ENCODE assay signal across 18 cellular contexts in genomic region chr11:70116386-70117077, GRCh38. TPM values are rescaled to one million over a fixed set of nuclear protein-coding genes. Genes with fewer than 3 reads are reported as not detected.
DNase-seq lines count a peak whose midpoint lies in the region; ATAC-seq and TF ChIP-seq lines count a peak whose summit lies in the region.
"Had no signal": no experiment of that assay in that cellular context is flagged by ENCODE, and none has a peak within 500 bp of the region (broad histone marks: within the 10 kb centered on the region; RNA-seq: fewer than 3 reads in every experiment).

No MANE protein-coding gene starts in this region.

- intact Hi-C loops in Right ventricle myocardium inferior (cut with DNase I): no loop called here
- intact Hi-C loops in Right ventricle myocardium superior (cut with DNase I): no loop called here
- intact Hi-C loops in prostate gland (cut with DNase I): no loop called here

- no peak for TF ChIP-seq RAD21 in Ishikawa (IDR thresholded peaks at IDR 0.05; ENCODE audit: low read depth)

- TF ChIP-seq EP300 in Ishikawa (IDR thresholded peaks at IDR 0.05; ENCODE audit: borderline replicate concordance): peak; percentile 77

- TF ChIP-seq CTCF in prostate gland (IDR thresholded peaks at IDR 0.05): no peak

- H3K4me1 ChIP-seq in SJCRH30: peaks cover 14% of the 10 kb centered on the region; the same call in 1 of the 2 replicates
- no peaks in the 10 kb centered on the region for H3K4me1 ChIP-seq in prostate gland (replicated peaks)

- ATAC-seq in Right ventricle myocardium inferior: no peak
- no peak for ATAC-seq in Right ventricle myocardium superior (ENCODE audit: poor library complexity)
- no peak for ATAC-seq in activated naive CD4-positive, alpha-beta T cell treated with anti-CD3 and anti-CD28 coated beads, Interleukin-2, amount 50 U/mL, for 72 hours

- peaks cover 13 to 20% of the 10 kb centered on the region in 2 donors for H3K9me3 Mint-ChIP-seq in activated naive CD4-positive, alpha-beta T cell treated with anti-CD3 and anti-CD28 coated beads, Interleukin-2, amount 50 U/mL, for 72 hours

- H3K36me3 ChIP-seq in SJCRH30 (no peaks in the 10 kb centered on the region), prostate gland (no peaks in the 10 kb centered on the region)

- DNase-seq in Right ventricle myocardium inferior (ENCODE audit: missing footprints) (peak; percentile 25), Right ventricle myocardium superior (no peak), SJCRH30 (peak; percentile 39 to 66), prostate gland (ENCODE audit: low spot score) (peak; percentile 54), Ammon's horn (ENCODE audit: low spot score) (no peak)
- DNase-seq in activated T-cell treated with anti-CD3 and anti-CD28 coated beads, Interleukin-2, amount 50 U/mL, for 1 hour: no peak
- DNase-seq in activated naive CD4-positive, alpha-beta T cell treated with anti-CD3 and anti-CD28 coated beads, Interleukin-2, amount 50 U/mL, for 72 hours (ENCODE audit: low spot score in 2 of 2): no peak
- DNase-seq: CD4-positive, CD25-positive, alpha-beta regulatory T cell; EL; HFFc6; NCI-H1436; NCI-H2081 treated with DMSO at 0.1 percent for 48 hours; NCI-H2227 treated with DMSO at 0.1 percent for 48 hours; SW 1271 had no signal

- 85% methylated on average over 19 of the region's 19 CpGs for WGBS in prostate gland

- H3K36me3 Mint-ChIP-seq in activated naive CD4-positive, alpha-beta T cell treated with anti-CD3 and anti-CD28 coated beads, Interleukin-2, amount 50 U/mL, for 72 hours: no peaks in the 10 kb centered on the region
- H3K36me3 Mint-ChIP-seq: CD4-positive, CD25-positive, alpha-beta regulatory T cell; IgD-negative memory B cell had no signal

- H3K27me3 ChIP-seq in SJCRH30 (no peaks in the 10 kb centered on the region), prostate gland (replicated peaks; ENCODE audit: insufficient read depth) (no peaks in the 10 kb centered on the region)

- H3K9me3 ChIP-seq in SJCRH30 (replicated peaks) (no peaks in the 10 kb centered on the region), prostate gland (no peaks in the 10 kb centered on the region)

- H3K27ac Mint-ChIP-seq in activated naive CD4-positive, alpha-beta T cell treated with anti-CD3 and anti-CD28 coated beads, Interleukin-2, amount 50 U/mL, for 72 hours: no peak overlapping the region
- H3K27ac Mint-ChIP-seq: CD4-positive, CD25-positive, alpha-beta regulatory T cell; HFFc6; IgD-negative memory B cell had no signal

- no peak overlapping the region for H3K27ac ChIP-seq in SJCRH30
- peak overlapping the region in 1 of 2 donors; percentile 31 for H3K27ac ChIP-seq in prostate gland
- H3K27ac ChIP-seq: RWPE1 had no signal

- H3K4me3 ChIP-seq in SJCRH30: no peak overlapping the region
- H3K4me3 ChIP-seq in prostate gland: no peak overlapping the region

- no peak for TF ChIP-seq POLR2A in prostate gland (IDR thresholded peaks at IDR 0.05)

TF ChIP-seq in Ishikawa, 13 proteins besides CTCF, POLR2A, EP300 and RAD21:
- TF ChIP-seq ZBTB7A (IDR thresholded peaks at IDR 0.05; ENCODE audit: low read depth) (0 out of 2 replicates have a peak, but pooled peaks have one; percentile 50), TCF12 (IDR thresholded peaks at IDR 0.05; ENCODE audit: low read depth) (peak; percentile 90), NFIC (IDR thresholded peaks at IDR 0.05) (peak; percentile 77), YY1 (IDR thresholded peaks at IDR 0.05; ENCODE audit: low read depth) (0 out of 2 replicates have a peak, but pooled peaks have one; percentile 32), TEAD4 (IDR thresholded peaks at IDR 0.05) (0 out of 2 replicates have a peak, but pooled peaks have one; percentile 21), TAF1 (IDR thresholded peaks at IDR 0.05; ENCODE audit: low read depth) (no peak), CEBPB (IDR thresholded peaks at IDR 0.05) (peak; percentile 10; the same call in 1 of the 2 replicates), EGR1 (IDR thresholded peaks at IDR 0.05) (no peak)
- TF ChIP-seq, protein P1, sequence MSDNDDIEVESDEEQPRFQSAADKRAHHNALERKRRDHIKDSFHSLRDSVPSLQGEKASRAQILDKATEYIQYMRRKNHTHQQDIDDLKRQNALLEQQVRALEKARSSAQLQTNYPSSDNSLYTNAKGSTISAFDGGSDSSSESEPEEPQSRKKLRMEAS (IDR thresholded peaks at IDR 0.05): no peak
- TF ChIP-seq, protein P2, sequence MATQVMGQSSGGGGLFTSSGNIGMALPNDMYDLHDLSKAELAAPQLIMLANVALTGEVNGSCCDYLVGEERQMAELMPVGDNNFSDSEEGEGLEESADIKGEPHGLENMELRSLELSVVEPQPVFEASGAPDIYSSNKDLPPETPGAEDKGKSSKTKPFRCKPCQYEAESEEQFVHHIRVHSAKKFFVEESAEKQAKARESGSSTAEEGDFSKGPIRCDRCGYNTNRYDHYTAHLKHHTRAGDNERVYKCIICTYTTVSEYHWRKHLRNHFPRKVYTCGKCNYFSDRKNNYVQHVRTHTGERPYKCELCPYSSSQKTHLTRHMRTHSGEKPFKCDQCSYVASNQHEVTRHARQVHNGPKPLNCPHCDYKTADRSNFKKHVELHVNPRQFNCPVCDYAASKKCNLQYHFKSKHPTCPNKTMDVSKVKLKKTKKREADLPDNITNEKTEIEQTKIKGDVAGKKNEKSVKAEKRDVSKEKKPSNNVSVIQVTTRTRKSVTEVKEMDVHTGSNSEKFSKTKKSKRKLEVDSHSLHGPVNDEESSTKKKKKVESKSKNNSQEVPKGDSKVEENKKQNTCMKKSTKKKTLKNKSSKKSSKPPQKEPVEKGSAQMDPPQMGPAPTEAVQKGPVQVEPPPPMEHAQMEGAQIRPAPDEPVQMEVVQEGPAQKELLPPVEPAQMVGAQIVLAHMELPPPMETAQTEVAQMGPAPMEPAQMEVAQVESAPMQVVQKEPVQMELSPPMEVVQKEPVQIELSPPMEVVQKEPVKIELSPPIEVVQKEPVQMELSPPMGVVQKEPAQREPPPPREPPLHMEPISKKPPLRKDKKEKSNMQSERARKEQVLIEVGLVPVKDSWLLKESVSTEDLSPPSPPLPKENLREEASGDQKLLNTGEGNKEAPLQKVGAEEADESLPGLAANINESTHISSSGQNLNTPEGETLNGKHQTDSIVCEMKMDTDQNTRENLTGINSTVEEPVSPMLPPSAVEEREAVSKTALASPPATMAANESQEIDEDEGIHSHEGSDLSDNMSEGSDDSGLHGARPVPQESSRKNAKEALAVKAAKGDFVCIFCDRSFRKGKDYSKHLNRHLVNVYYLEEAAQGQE (IDR thresholded peaks at IDR 0.05; ENCODE audit: low read depth): no peak
TF ChIP-seq in Ishikawa: peak in this region for 6.

RNA-seq across cellular contexts. Expression of gene ANO1, which starts 38.4 kb away (rescaled TPM):
- total RNA-seq in Right ventricle myocardium inferior (6.7 TPM), Right ventricle myocardium superior (6.2 TPM), prostate gland (10 to 100 TPM; 34.6 to 43.9 TPM)
- 0.43 and 1.6 TPM in 2 replicates for total RNA-seq in SJCRH30 (2014; rRNA removed; shearing (Covaris generic))
- total RNA-seq in activated naive CD4-positive, alpha-beta T cell treated with anti-CD3 and anti-CD28 coated beads, Interleukin-2, amount 50 U/mL, for 72 hours: under 1 TPM in 1 of 2 donors, not detected in 1; 0.33 TPM
- total RNA-seq: CD4-positive, CD25-positive, alpha-beta regulatory T cell; HFFc6; LHCN-M2 had no signal

Comparison
In these comparisons a context has a peak if more than half of its experiments do, and no peak if none do; other contexts are left out.
1. DNase-seq: peak in Right ventricle myocardium inferior (single experiment), SJCRH30 (2 of 2) and prostate gland (single experiment); none in Right ventricle myocardium superior (single experiment), activated T-cell treated with anti-CD3 and anti-CD28 coated beads, Interleukin-2, amount 50 U/mL, for 1 hour (single experiment), Ammon's horn (single experiment) and activated naive CD4-positive, alpha-beta T cell treated with anti-CD3 and anti-CD28 coated beads, Interleukin-2, amount 50 U/mL, for 72 hours (0 of 2).